In the genomic region with DNA sequence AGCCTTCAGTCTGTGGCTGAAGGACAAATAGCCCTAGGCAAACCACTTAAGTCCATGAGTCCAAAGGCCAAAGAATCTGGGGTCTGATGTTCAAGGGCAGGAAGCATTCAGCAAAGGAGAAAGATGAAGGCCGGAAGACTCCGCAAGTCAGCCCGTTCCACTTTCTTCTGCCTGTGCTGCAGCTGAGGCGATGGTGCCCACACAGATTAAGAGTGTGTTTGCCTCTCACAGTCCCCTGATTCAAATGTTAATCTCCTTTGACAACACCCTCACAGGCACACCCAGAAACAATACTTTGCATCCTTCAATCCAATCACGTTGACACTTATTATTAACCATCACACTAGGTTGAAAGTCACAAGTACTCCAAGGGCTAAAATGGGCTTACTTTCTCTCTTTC, we compare ENCODE assay signal across 33 cellular contexts.
"Had no signal": no experiment of that assay in that cellular context is flagged by ENCODE, and none has a peak within 500 bp of the region (broad histone marks: within the 10 kb centered on the region; RNA-seq: fewer than 3 reads in every experiment).

No MANE protein-coding gene starts in this region.

- H3K27ac ChIP-seq: ascending aorta, breast epithelium, cardiac muscle cell, colonic mucosa, epithelial cell of prostate, esophagus squamous epithelium, gastroesophageal sphincter, heart right ventricle, WERI-Rb-1 had no signal

- H3K27ac Mint-ChIP-seq: activated CD4-positive, alpha-beta memory T cell treated with anti-CD3 and anti-CD28 coated beads for 36 hours; activated CD4-positive, alpha-beta T cell treated with anti-CD3 and anti-CD28 coated beads for 36 hours; activated CD8-positive, alpha-beta memory T cell treated with anti-CD3 and anti-CD28 coated beads, Interleukin-2, amount 10 ng/mL, durations not matched to agents 7 days and 5 days; activated CD8-positive, alpha-beta T cell treated with anti-CD3 and anti-CD28 coated beads, Interleukin-2, amount 10 ng/mL, durations not matched to agents 7 days and 5 days; activated naive CD4-positive, alpha-beta T cell treated with anti-CD3 and anti-CD28 coated beads, Interleukin-2, amount 10 ng/mL, durations not matched to agents 7 days and 5 days; activated naive CD4-positive, alpha-beta T cell treated with anti-CD3 and anti-CD28 coated beads, Interleukin-2, amount 50 U/mL, for 72 hours; activated naive CD8-positive, alpha-beta T cell treated with anti-CD3 and anti-CD28 coated beads, Interleukin-2, amount 10 ng/mL, durations not matched to agents 7 days and 5 days; activated T-helper 1 cell treated with anti-CD3 and anti-CD28 coated beads, Interleukin-12 subunit alpha, Interleukin-12 subunit beta, Interleukin-2, Interleukin-4 antibody, amounts not matched to agents 30 ng/mL and 10 ng/mL and 1 ng/mL, durations not matched to agents 14 hours and 24 hours and 36 hours; activated T-helper 2 cell treated with anti-CD3 and anti-CD28 coated beads, Interferon-gamma antibody, Interleukin-2, Interleukin-4, amounts not matched to agents 10 μg/mL and 5 μg/mL and 100 μg/mL, durations not matched to agents 14 hours and 24 hours and 36 hours; brain; T-helper 17 cell; T-helper 2 cell treated with Interferon-gamma antibody and Interleukin-4, amounts not matched to agents 5 μg/mL and 100 μg/mL, for 36 hours had no signal

- H3K36me3 ChIP-seq: ascending aorta, breast epithelium, cardiac muscle cell, colonic mucosa, esophagus squamous epithelium, gastroesophageal sphincter, heart right ventricle, WERI-Rb-1 had no signal

- DNase-seq: activated CD4-positive, alpha-beta memory T cell treated with anti-CD3 and anti-CD28 coated beads for 36 hours; activated CD4-positive, alpha-beta T cell treated with anti-CD3 and anti-CD28 coated beads for 36 hours; activated CD4-positive, alpha-beta T cell treated with anti-CD3 and anti-CD28 coated beads, Interleukin-2, amount 10 ng/mL, durations not matched to agents 24 days and 14 days; activated CD4-positive, CD25-positive, alpha-beta regulatory T cell treated with anti-CD3 and anti-CD28 coated beads, Interleukin-2, amount 50 U/mL, for 72 hours; activated CD8-positive, alpha-beta memory T cell treated with anti-CD3 and anti-CD28 coated beads, Interleukin-2, amount 10 ng/mL, durations not matched to agents 7 days and 5 days; activated CD8-positive, alpha-beta memory T cell treated with anti-CD3 and anti-CD28 coated beads, Interleukin-2, amount 50 U/mL, for 4 hours; activated CD8-positive, alpha-beta T cell treated with anti-CD3 and anti-CD28 coated beads, Interleukin-2, amount 10 ng/mL, durations not matched to agents 7 days and 5 days; activated gamma-delta T cell; activated naive CD4-positive, alpha-beta T cell; activated naive CD4-positive, alpha-beta T cell treated with anti-CD3 and anti-CD28 coated beads, Interleukin-2, amount 10 ng/mL, durations not matched to agents 7 days and 5 days; activated naive CD8-positive, alpha-beta T cell treated with anti-CD3 and anti-CD28 coated beads, Interleukin-2, amount 10 ng/mL, durations not matched to agents 7 days and 5 days; activated T-cell treated with anti-CD3 and anti-CD28 coated beads, Interleukin-2, amount 50 U/mL, for 1 hour; activated T-cell treated with anti-CD3 and anti-CD28 coated beads, Interleukin-2, amount 50 U/mL, for 48 hours; central memory CD4-positive, alpha-beta T cell; cerebellar nuclear complex; colonic mucosa; effector CD8-positive, alpha-beta T cell; esophagus squamous epithelium; foreskin melanocyte; heart right ventricle; T-helper 17 cell; T1000; WERI-Rb-1 had no signal

- ATAC-seq: activated CD4-positive, alpha-beta T cell treated with anti-CD3 and anti-CD28 coated beads for 36 hours; activated CD8-positive, alpha-beta memory T cell treated with anti-CD3 and anti-CD28 coated beads, Interleukin-2, amount 10 ng/mL, durations not matched to agents 7 days and 5 days; activated CD8-positive, alpha-beta T cell treated with anti-CD3 and anti-CD28 coated beads, Interleukin-2, amount 10 ng/mL, durations not matched to agents 7 days and 5 days; activated naive CD4-positive, alpha-beta T cell treated with anti-CD3 and anti-CD28 coated beads, Interleukin-2, amount 50 U/mL, for 72 hours; gastroesophageal sphincter; heart right ventricle; T-helper 17 cell had no signal

- H3K36me3 Mint-ChIP-seq: activated CD4-positive, alpha-beta memory T cell treated with anti-CD3 and anti-CD28 coated beads for 36 hours; activated CD8-positive, alpha-beta memory T cell treated with anti-CD3 and anti-CD28 coated beads, Interleukin-2, amount 10 ng/mL, durations not matched to agents 7 days and 5 days; activated naive CD4-positive, alpha-beta T cell treated with anti-CD3 and anti-CD28 coated beads, Interleukin-2, amount 10 ng/mL, durations not matched to agents 7 days and 5 days; activated naive CD4-positive, alpha-beta T cell treated with anti-CD3 and anti-CD28 coated beads, Interleukin-2, amount 50 U/mL, for 72 hours; activated naive CD8-positive, alpha-beta T cell treated with anti-CD3 and anti-CD28 coated beads, Interleukin-2, amount 10 ng/mL, durations not matched to agents 7 days and 5 days; brain had no signal

- H3K9me3 ChIP-seq: ascending aorta, breast epithelium, colonic mucosa, esophagus squamous epithelium, gastroesophageal sphincter had no signal

- H3K9me3 Mint-ChIP-seq: activated CD4-positive, alpha-beta T cell treated with anti-CD3 and anti-CD28 coated beads, Interleukin-2, amount 10 ng/mL, durations not matched to agents 24 days and 14 days had no signal

- H3K27me3 Mint-ChIP-seq: activated CD4-positive, alpha-beta memory T cell treated with anti-CD3 and anti-CD28 coated beads for 36 hours; activated CD4-positive, alpha-beta T cell treated with anti-CD3 and anti-CD28 coated beads for 36 hours; activated CD4-positive, alpha-beta T cell treated with anti-CD3 and anti-CD28 coated beads, Interleukin-2, amount 10 ng/mL, durations not matched to agents 24 days and 14 days; activated CD8-positive, alpha-beta memory T cell treated with anti-CD3 and anti-CD28 coated beads, Interleukin-2, amount 10 ng/mL, durations not matched to agents 7 days and 5 days; activated naive CD4-positive, alpha-beta T cell treated with anti-CD3 and anti-CD28 coated beads, Interleukin-2, amount 10 ng/mL, durations not matched to agents 7 days and 5 days; activated naive CD8-positive, alpha-beta T cell treated with anti-CD3 and anti-CD28 coated beads, Interleukin-2, amount 10 ng/mL, durations not matched to agents 7 days and 5 days; brain; T-helper 17 cell had no signal

- H3K4me3 ChIP-seq: ascending aorta, breast epithelium, cardiac muscle cell, colonic mucosa, esophagus squamous epithelium, gastroesophageal sphincter, heart right ventricle had no signal

- H3K4me3 Mint-ChIP-seq: activated CD4-positive, alpha-beta memory T cell treated with anti-CD3 and anti-CD28 coated beads for 36 hours; activated CD4-positive, alpha-beta T cell treated with anti-CD3 and anti-CD28 coated beads for 36 hours; activated CD4-positive, alpha-beta T cell treated with anti-CD3 and anti-CD28 coated beads, Interleukin-2, amount 10 ng/mL, durations not matched to agents 24 days and 14 days; activated CD8-positive, alpha-beta memory T cell treated with anti-CD3 and anti-CD28 coated beads, Interleukin-2, amount 10 ng/mL, durations not matched to agents 7 days and 5 days; activated CD8-positive, alpha-beta T cell treated with anti-CD3 and anti-CD28 coated beads, Interleukin-2, amount 10 ng/mL, durations not matched to agents 7 days and 5 days; activated naive CD4-positive, alpha-beta T cell treated with anti-CD3 and anti-CD28 coated beads, Interleukin-2, amount 10 ng/mL, durations not matched to agents 7 days and 5 days; activated naive CD8-positive, alpha-beta T cell treated with anti-CD3 and anti-CD28 coated beads, Interleukin-2, amount 10 ng/mL, durations not matched to agents 7 days and 5 days; activated T-helper 1 cell treated with anti-CD3 and anti-CD28 coated beads, Interleukin-12 subunit alpha, Interleukin-12 subunit beta, Interleukin-2, Interleukin-4 antibody, amounts not matched to agents 30 ng/mL and 10 ng/mL and 1 ng/mL, durations not matched to agents 14 hours and 24 hours and 36 hours; brain; T-helper 17 cell; T-helper 2 cell treated with Interferon-gamma antibody and Interleukin-4, amounts not matched to agents 5 μg/mL and 100 μg/mL, for 36 hours had no signal

- H3K27me3 ChIP-seq: ascending aorta, breast epithelium, cardiac muscle cell, colonic mucosa, esophagus squamous epithelium, gastroesophageal sphincter, heart right ventricle had no signal

- H3K4me1 Mint-ChIP-seq: activated CD4-positive, alpha-beta T cell treated with anti-CD3 and anti-CD28 coated beads for 36 hours; activated CD4-positive, alpha-beta T cell treated with anti-CD3 and anti-CD28 coated beads, Interleukin-2, amount 10 ng/mL, durations not matched to agents 24 days and 14 days; activated CD8-positive, alpha-beta memory T cell treated with anti-CD3 and anti-CD28 coated beads, Interleukin-2, amount 10 ng/mL, durations not matched to agents 7 days and 5 days; activated naive CD4-positive, alpha-beta T cell treated with anti-CD3 and anti-CD28 coated beads, Interleukin-2, amount 10 ng/mL, durations not matched to agents 7 days and 5 days; activated naive CD8-positive, alpha-beta T cell treated with anti-CD3 and anti-CD28 coated beads, Interleukin-2, amount 10 ng/mL, durations not matched to agents 7 days and 5 days; T-helper 17 cell had no signal

- H3K4me1 ChIP-seq: ascending aorta, breast epithelium, colonic mucosa, esophagus squamous epithelium, gastroesophageal sphincter, heart right ventricle had no signal
